17 cellular contexts compared by ENCODE assay signal in genomic region chr9:4837126-4837767, GRCh38. TPM values are rescaled to one million over a fixed set of nuclear protein-coding genes. Genes with fewer than 3 reads are reported as not detected.
DNase-seq lines count a peak whose midpoint lies in the region; ATAC-seq and TF ChIP-seq lines count a peak whose summit lies in the region.
"Had no signal": no experiment of that assay in that cellular context is flagged by ENCODE, and none has a peak within 500 bp of the region (broad histone marks: within the 10 kb centered on the region; RNA-seq: fewer than 3 reads in every experiment).

No MANE protein-coding gene starts in this region.

- CTCF ChIA-PET in IMR-90 (lab: Yijun Ruan, JAX) = interaction anchor here (1.4 kb wide), 1 partner anchor 20 kb away, joined by 3 read pairs; no protein-coding TSS in a partner anchor

- peaks cover 47% of the 10 kb centered on the region for H3K36me3 Mint-ChIP-seq in stimulated activated effector memory CD8-positive, alpha-beta T cell treated with anti-CD3 and anti-CD28 coated beads, Interleukin-12 subunit alpha, Interleukin-12 subunit beta, amount 100 ng/mL, for 72 hours

- H3K4me3 ChIP-seq in IMR-90 (ENCODE audit: insufficient read depth, low read depth, low read length) (no peak overlapping the region), hepatocyte (no peak overlapping the region)
- H3K4me3 ChIP-seq: thyroid gland had no signal

- in situ Hi-C loops in IMR-90 (cut with MboI; ENCODE audit: low sequenced_read_pairs) = no loop called here

- H2AK5ac ChIP-seq in IMR-90 (ENCODE audit: low read depth, low read length) = peak overlapping the region; percentile 69

- POLR2A ChIA-PET in IMR-90 (lab: Charles Lee; ENCODE audit: unreplicated experiment) = no interaction called here

- no peak for TF ChIP-seq RAD21 in IMR-90 (IDR thresholded peaks at IDR 0.05; ENCODE audit: low read length)

- 0 out of 2 replicates have a peak overlapping the region, but pooled peaks have one; percentile 18 for H3K56ac ChIP-seq in IMR-90 (ENCODE audit: extremely low read depth, insufficient read depth, low read length)

- no peaks in the 10 kb centered on the region for H3K79me2 ChIP-seq in hepatocyte

- H3K9me2 ChIP-seq in hepatocyte (replicated peaks; ENCODE audit: insufficient read depth) = no peaks in the 10 kb centered on the region

- H2AFZ ChIP-seq in IMR-90 (replicated peaks; ENCODE audit: low read length, poor library complexity) = no peak overlapping the region
- no peak overlapping the region for H2AFZ ChIP-seq in hepatocyte

- peaks cover 66% of the 10 kb centered on the region for H3K4me1 Mint-ChIP-seq in stimulated activated effector memory CD8-positive, alpha-beta T cell treated with anti-CD3 and anti-CD28 coated beads, Interleukin-12 subunit alpha, Interleukin-12 subunit beta, amount 100 ng/mL, for 72 hours

- no peaks in the 10 kb centered on the region for H3K27me3 ChIP-seq in IMR-90 (ENCODE audit: control insufficient read depth, insufficient read depth, low read length)
- no peaks in the 10 kb centered on the region for H3K27me3 ChIP-seq in hepatocyte
- H3K27me3 ChIP-seq: thyroid gland had no signal

- H4K20me1 ChIP-seq in IMR-90 (ENCODE audit: insufficient read depth, low read length) (peaks cover 13% of the 10 kb centered on the region), hepatocyte (ENCODE audit: insufficient read depth, poor library complexity, severe bottlenecking) (no peaks in the 10 kb centered on the region)

- H3K18ac ChIP-seq in IMR-90 (ENCODE audit: low read depth, low read length) = peak overlapping the region; percentile 17; the same call in 1 of the 2 replicates

- ATAC-seq in IMR-90 (ENCODE audit: low read depth) (no peak), GM18868 (IDR thresholded peaks at IDR 0.05; ENCODE audit: unreplicated experiment) (no peak), GM21423 (IDR thresholded peaks at IDR 0.05; ENCODE audit: unreplicated experiment) (no peak), HG02981 (IDR thresholded peaks at IDR 0.05; ENCODE audit: unreplicated experiment) (no peak)
- ATAC-seq in stimulated activated effector memory CD8-positive, alpha-beta T cell treated with anti-CD3 and anti-CD28 coated beads, Interleukin-12 subunit alpha, Interleukin-12 subunit beta, amount 100 ng/mL, for 72 hours = no peak
- ATAC-seq: esophagus mucosa, T-cell had no signal

- DNase-seq in IMR-90 (peak; percentile 42), astrocyte of the hippocampus (ENCODE audit: low read depth, low spot score) (peak; percentile 75), hepatocyte (ENCODE audit: low spot score) (no peak)
- no peak for DNase-seq in stimulated activated effector memory CD8-positive, alpha-beta T cell treated with anti-CD3 and anti-CD28 coated beads, Interleukin-12 subunit alpha, Interleukin-12 subunit beta, amount 100 ng/mL, for 72 hours (ENCODE audit: low spot score in 2 of 2)
- DNase-seq: activated CD4-positive, CD25-positive, alpha-beta regulatory T cell; activated CD8-positive, alpha-beta memory T cell treated with anti-CD3 and anti-CD28 coated beads, Interleukin-2, amount 50 U/mL, for 4 hours; activated naive CD4-positive, alpha-beta T cell treated with anti-CD3 and anti-CD28 coated beads, Interleukin-2, amount 10 ng/mL, durations not matched to agents 7 days and 5 days; CD4-positive, alpha-beta T cell; cortex of kidney; NCI-H187 treated with DMSO at 0.1 percent for 48 hours; NCI-H526 treated with DMSO at 0.1 percent for 48 hours; T-cell; thyroid gland had no signal

- peak overlapping the region; percentile 53 for H2BK120ac ChIP-seq in IMR-90 (ENCODE audit: low read depth, low read length)

- WGBS in IMR-90 (ENCODE audit: extremely low coverage in 2 of 2, insufficient read length in 1 of 2), 2 experiments = no CpG with 5 or more reads among the region's 5 CpGs
- 87% methylated on average over 5 of the region's 5 CpGs for WGBS in hepatocyte (ENCODE audit: low lambda C conversion rate, missing lambda C conversion rate)

- H4K8ac ChIP-seq in IMR-90 (ENCODE audit: low read depth in 2 of 2, low read length in 2 of 2) = peak overlapping the region; percentile 30 to 62; a peak in 1 of 4 replicates

- no peaks in the 10 kb centered on the region for H3K9me3 ChIP-seq in IMR-90 (ENCODE audit: control insufficient read depth, insufficient read depth, low read length)
- H3K9me3 ChIP-seq in hepatocyte (ENCODE audit: low read depth) = no peaks in the 10 kb centered on the region
- H3K9me3 ChIP-seq: thyroid gland had no signal

- no peak overlapping the region for H2BK5ac ChIP-seq in IMR-90 (ENCODE audit: low read depth, low read length, poor library complexity, severe bottlenecking)

- H3K9me1 ChIP-seq in IMR-90 (ENCODE audit: insufficient read depth, low read length) = peaks cover 32% of the 10 kb centered on the region

- H3K4me2 ChIP-seq in IMR-90 (ENCODE audit: low read depth, low read length) = peak overlapping the region; percentile 16; the same call in 1 of the 2 replicates
- H3K4me2 ChIP-seq in hepatocyte = no peak overlapping the region

- peaks cover 13 to 50% of the 10 kb centered on the region in 2 experiments; a peak in 2 of 4 replicates for H3K79me1 ChIP-seq in IMR-90 (ENCODE audit: low read depth in 1 of 2, low read length in 2 of 2)

- H2BK20ac ChIP-seq in IMR-90 (ENCODE audit: low read depth, low read length) = peak overlapping the region; percentile 44; the same call in 1 of the 2 replicates

- no peaks in the 10 kb centered on the region for H3K9me3 Mint-ChIP-seq in stimulated activated effector memory CD8-positive, alpha-beta T cell treated with anti-CD3 and anti-CD28 coated beads, Interleukin-12 subunit alpha, Interleukin-12 subunit beta, amount 100 ng/mL, for 72 hours
- H3K9me3 Mint-ChIP-seq: activated naive CD4-positive, alpha-beta T cell treated with anti-CD3 and anti-CD28 coated beads, Interleukin-2, amount 10 ng/mL, durations not matched to agents 7 days and 5 days; CD4-positive, alpha-beta T cell; T-cell had no signal

- dilution Hi-C loops in IMR-90 (cut with HindIII; ENCODE audit: low sequenced_read_pairs, unreplicated experiment) = no loop called here

- no peak for TF ChIP-seq POLR2A in IMR-90 (IDR thresholded peaks at IDR 0.05; ENCODE audit: low read depth, low read length)

- H3K14ac ChIP-seq in IMR-90 (replicated peaks; ENCODE audit: low read depth, low read length) = peak overlapping the region; percentile 69

- intact Hi-C loops in IMR-90 (cut with micrococcal nuclease) = loop anchor here (10.0 kb wide), 2 partner anchors 148 to 452 kb away; partner anchors contain the start of gene JAK2

- peak overlapping the region; percentile 57 for H3K4ac ChIP-seq in IMR-90 (ENCODE audit: low read depth, low read length)

- H2BK15ac ChIP-seq in IMR-90 (ENCODE audit: low read depth, low read length) = peak overlapping the region; percentile 58; the same call in 2 of the 3 replicates

- no TSS peak for BruUV-seq in IMR-90 (replicated peaks; lab: Mats Ljungman, UMichigan)

- H3K4me1 ChIP-seq in IMR-90 (ENCODE audit: control insufficient read depth, insufficient read depth, low read length) (peaks cover 25% of the 10 kb centered on the region), hepatocyte (ENCODE audit: insufficient read depth) (peaks cover 11% of the 10 kb centered on the region)
- H3K4me1 ChIP-seq: thyroid gland had no signal

- no peak overlapping the region for H3K9ac ChIP-seq in IMR-90 (ENCODE audit: low read depth, low read length)

- H3K27ac ChIP-seq in IMR-90 (ENCODE audit: insufficient read depth, low read length) (peak overlapping the region; percentile 8; the same call in 1 of the 2 replicates), hepatocyte (peak overlapping the region; percentile 47)
- H3K27ac ChIP-seq: thyroid gland had no signal

- no peak for TF ChIP-seq CTCF in IMR-90 (conservative IDR thresholded peaks at IDR 0.05; ENCODE audit: low read depth, low read length)
- TF ChIP-seq CTCF in hepatocyte (IDR thresholded peaks at IDR 0.05; ENCODE audit: poor library complexity) = no peak

- H3K27ac Mint-ChIP-seq in stimulated activated effector memory CD8-positive, alpha-beta T cell treated with anti-CD3 and anti-CD28 coated beads, Interleukin-12 subunit alpha, Interleukin-12 subunit beta, amount 100 ng/mL, for 72 hours = peak overlapping the region; percentile 11
- H3K27ac Mint-ChIP-seq: activated naive CD4-positive, alpha-beta T cell treated with anti-CD3 and anti-CD28 coated beads, Interleukin-2, amount 10 ng/mL, durations not matched to agents 7 days and 5 days; CD4-positive, alpha-beta T cell; T-cell had no signal

- H3K23ac ChIP-seq in IMR-90 (ENCODE audit: low read depth, low read length) = peak overlapping the region; percentile 28; the same call in 1 of the 2 replicates

- H3K4me3 Mint-ChIP-seq in stimulated activated effector memory CD8-positive, alpha-beta T cell treated with anti-CD3 and anti-CD28 coated beads, Interleukin-12 subunit alpha, Interleukin-12 subunit beta, amount 100 ng/mL, for 72 hours = no peak overlapping the region
- H3K4me3 Mint-ChIP-seq: activated naive CD4-positive, alpha-beta T cell treated with anti-CD3 and anti-CD28 coated beads, Interleukin-2, amount 10 ng/mL, durations not matched to agents 7 days and 5 days; CD4-positive, alpha-beta T cell; T-cell had no signal

- H4K91ac ChIP-seq in IMR-90 (ENCODE audit: insufficient read depth, low read depth, low read length) = peak overlapping the region; percentile 61

- H3K36me3 ChIP-seq in IMR-90 (ENCODE audit: control insufficient read depth, insufficient read depth, low read length) = peaks cover 2% of the 10 kb centered on the region; the same call in 1 of the 2 replicates
- no peaks in the 10 kb centered on the region for H3K36me3 ChIP-seq in hepatocyte (replicated peaks; ENCODE audit: insufficient read depth, low read depth)

- H4K5ac ChIP-seq in IMR-90 (ENCODE audit: low read depth, low read length) = no peak overlapping the region

- no peak overlapping the region for H2AK9ac ChIP-seq in IMR-90 (replicated peaks; ENCODE audit: low read depth, low read length, poor library complexity)

TF ChIP-seq in IMR-90, 13 proteins besides CTCF, POLR2A, EP300 and RAD21:
- TF ChIP-seq RFX5 (IDR thresholded peaks at IDR 0.05; ENCODE audit: low read depth, low read length) (no peak), CEBPB (IDR thresholded peaks at IDR 0.05; ENCODE audit: low read depth, low read length) (0 out of 2 replicates have a peak, but pooled peaks have one; percentile 30)
TF ChIP-seq in IMR-90: peak in this region for 1.

RNA-seq across cellular contexts. Expression of gene RCL1, which starts 44.5 kb away (rescaled TPM):
- total RNA-seq in IMR-90 (2012; rRNA removed) (13.8 and 14.7 TPM in 2 replicates), hepatocyte (25.6 and 38.9 TPM in 2 replicates)
- polyA plus RNA-seq in IMR-90 (2012; rRNA removed) (11.4 and 12.3 TPM in 2 replicates), hepatocyte (20.9 and 30.1 TPM in 2 replicates)
- polyA plus RNA-seq in IMR-90 (2012; cell fraction: cytosol; rRNA removed) = 5.9 and 6.8 TPM in 2 replicates
- polyA plus RNA-seq in IMR-90 (2012; cell fraction: nucleus; rRNA removed; ENCODE audit: low replicate concordance) = 5.6 and 7.6 TPM in 2 replicates

Comparison
In these comparisons a context has a peak if more than half of its experiments do, and no peak if none do; other contexts are left out.
1. DNase-seq: peak in IMR-90 (single experiment) and astrocyte of the hippocampus (single experiment); none in hepatocyte (single experiment) and stimulated activated effector memory CD8-positive, alpha-beta T cell treated with anti-CD3 and anti-CD28 coated beads, Interleukin-12 subunit alpha, Interleukin-12 subunit beta, amount 100 ng/mL, for 72 hours (0 of 2).